ENCODE assay signal across 24 cellular contexts in genomic region chr10:58260334-58260733, GRCh38.
"Had no signal": no experiment of that assay in that cellular context is flagged by ENCODE, and none has a peak within 500 bp of the region (broad histone marks: within the 10 kb centered on the region; RNA-seq: fewer than 3 reads in every experiment).

No MANE protein-coding gene starts in this region.

- ATAC-seq: activated CD4-positive, alpha-beta T cell treated with anti-CD3 and anti-CD28 coated beads for 36 hours; activated CD8-positive, alpha-beta memory T cell treated with anti-CD3 and anti-CD28 coated beads, Interleukin-2, amount 10 ng/mL, durations not matched to agents 7 days and 5 days; activated CD8-positive, alpha-beta T cell treated with anti-CD3 and anti-CD28 coated beads, Interleukin-2, amount 10 ng/mL, durations not matched to agents 7 days and 5 days; gastrocnemius medialis; heart right ventricle had no signal

- H3K27me3 Mint-ChIP-seq: activated CD4-positive, alpha-beta memory T cell treated with anti-CD3 and anti-CD28 coated beads for 36 hours; activated CD4-positive, alpha-beta T cell treated with anti-CD3 and anti-CD28 coated beads for 36 hours; activated CD4-positive, alpha-beta T cell treated with anti-CD3 and anti-CD28 coated beads, Interleukin-2, amount 10 ng/mL, durations not matched to agents 24 days and 14 days; activated CD8-positive, alpha-beta memory T cell treated with anti-CD3 and anti-CD28 coated beads, Interleukin-2, amount 10 ng/mL, durations not matched to agents 7 days and 5 days; activated naive CD4-positive, alpha-beta T cell treated with anti-CD3 and anti-CD28 coated beads, Interleukin-2, amount 10 ng/mL, durations not matched to agents 7 days and 5 days; activated naive CD8-positive, alpha-beta T cell had no signal

- H3K4me3 Mint-ChIP-seq: activated CD4-positive, alpha-beta memory T cell treated with anti-CD3 and anti-CD28 coated beads for 36 hours; activated CD4-positive, alpha-beta T cell treated with anti-CD3 and anti-CD28 coated beads for 36 hours; activated CD4-positive, alpha-beta T cell treated with anti-CD3 and anti-CD28 coated beads, Interleukin-2, amount 10 ng/mL, durations not matched to agents 24 days and 14 days; activated CD8-positive, alpha-beta memory T cell treated with anti-CD3 and anti-CD28 coated beads, Interleukin-2, amount 10 ng/mL, durations not matched to agents 7 days and 5 days; activated CD8-positive, alpha-beta T cell treated with anti-CD3 and anti-CD28 coated beads, Interleukin-2, amount 10 ng/mL, durations not matched to agents 7 days and 5 days; activated naive CD4-positive, alpha-beta T cell treated with anti-CD3 and anti-CD28 coated beads, Interleukin-2, amount 10 ng/mL, durations not matched to agents 7 days and 5 days; activated naive CD8-positive, alpha-beta T cell; activated T-helper 1 cell treated with anti-CD3 and anti-CD28 coated beads, Interleukin-12 subunit alpha, Interleukin-12 subunit beta, Interleukin-2, Interleukin-4 antibody, amounts not matched to agents 30 ng/mL and 10 ng/mL and 1 ng/mL, durations not matched to agents 14 hours and 24 hours and 36 hours had no signal

- H3K9me3 Mint-ChIP-seq: activated CD4-positive, alpha-beta memory T cell treated with anti-CD3 and anti-CD28 coated beads for 36 hours; activated naive CD4-positive, alpha-beta T cell treated with anti-CD3 and anti-CD28 coated beads, Interleukin-2, amount 10 ng/mL, durations not matched to agents 7 days and 5 days; activated T-helper 2 cell treated with anti-CD3 and anti-CD28 coated beads, Interferon-gamma antibody, Interleukin-2, Interleukin-4, amounts not matched to agents 10 μg/mL and 5 μg/mL and 100 μg/mL, durations not matched to agents 14 hours and 24 hours and 36 hours had no signal

- DNase-seq: activated CD4-positive, alpha-beta memory T cell treated with anti-CD3 and anti-CD28 coated beads for 36 hours; activated CD4-positive, alpha-beta T cell treated with anti-CD3 and anti-CD28 coated beads for 36 hours; activated CD4-positive, alpha-beta T cell treated with anti-CD3 and anti-CD28 coated beads, Interleukin-2, amount 10 ng/mL, durations not matched to agents 24 days and 14 days; activated CD4-positive, CD25-positive, alpha-beta regulatory T cell; activated CD4-positive, CD25-positive, alpha-beta regulatory T cell treated with anti-CD3 and anti-CD28 coated beads, Interleukin-2, amount 50 U/mL, for 72 hours; activated CD8-positive, alpha-beta memory T cell treated with anti-CD3 and anti-CD28 coated beads, Interleukin-2, amount 10 ng/mL, durations not matched to agents 7 days and 5 days; activated CD8-positive, alpha-beta memory T cell treated with anti-CD3 and anti-CD28 coated beads, Interleukin-2, amount 50 U/mL, for 4 hours; activated CD8-positive, alpha-beta T cell treated with anti-CD3 and anti-CD28 coated beads, Interleukin-2, amount 10 ng/mL, durations not matched to agents 7 days and 5 days; activated effector memory CD4-positive, alpha-beta T cell treated with anti-CD3 and anti-CD28 coated beads, Interleukin-2, amount 50 U/mL, for 16 hours; activated naive CD4-positive, alpha-beta T cell treated with anti-CD3 and anti-CD28 coated beads, Interleukin-2, amount 10 ng/mL, durations not matched to agents 7 days and 5 days; activated T-cell treated with anti-CD3 and anti-CD28 coated beads, Interleukin-2, amount 50 U/mL, for 1 hour; activated T-cell treated with anti-CD3 and anti-CD28 coated beads, Interleukin-2, amount 50 U/mL, for 48 hours; amniotic stem cell; anterior cingulate cortex; brain microvascular endothelial cell; cortex of kidney; effector CD8-positive, alpha-beta T cell; foreskin fibroblast; gastrocnemius medialis; heart right ventricle; T-helper 2 cell had no signal

- H3K27ac Mint-ChIP-seq: activated CD4-positive, alpha-beta memory T cell treated with anti-CD3 and anti-CD28 coated beads for 36 hours; activated CD4-positive, alpha-beta T cell treated with anti-CD3 and anti-CD28 coated beads for 36 hours; activated CD4-positive, alpha-beta T cell treated with anti-CD3 and anti-CD28 coated beads, Interleukin-2, amount 10 ng/mL, durations not matched to agents 24 days and 14 days; activated CD8-positive, alpha-beta memory T cell treated with anti-CD3 and anti-CD28 coated beads, Interleukin-2, amount 10 ng/mL, durations not matched to agents 7 days and 5 days; activated CD8-positive, alpha-beta T cell treated with anti-CD3 and anti-CD28 coated beads, Interleukin-2, amount 10 ng/mL, durations not matched to agents 7 days and 5 days; activated naive CD4-positive, alpha-beta T cell treated with anti-CD3 and anti-CD28 coated beads, Interleukin-2, amount 10 ng/mL, durations not matched to agents 7 days and 5 days; activated T-helper 1 cell treated with anti-CD3 and anti-CD28 coated beads, Interleukin-12 subunit alpha, Interleukin-12 subunit beta, Interleukin-2, Interleukin-4 antibody, amounts not matched to agents 30 ng/mL and 10 ng/mL and 1 ng/mL, durations not matched to agents 14 hours and 24 hours and 36 hours; activated T-helper 2 cell treated with anti-CD3 and anti-CD28 coated beads, Interferon-gamma antibody, Interleukin-2, Interleukin-4, amounts not matched to agents 10 μg/mL and 5 μg/mL and 100 μg/mL, durations not matched to agents 14 hours and 24 hours and 36 hours had no signal
